Comparison of ENCODE assay signal across 27 cellular contexts in genomic region chr7:12054830-12055229, GRCh38.
"Had no signal": no experiment of that assay in that cellular context is flagged by ENCODE, and none has a peak within 500 bp of the region (broad histone marks: within the 10 kb centered on the region; RNA-seq: fewer than 3 reads in every experiment).

No MANE protein-coding gene starts in this region.

- FAIRE-seq: keratinocyte, pancreas, urothelium cell line had no signal

- ATAC-seq: left colon; left lung; lower lobe of right lung; naive thymus-derived CD8-positive, alpha-beta T cell; pancreas; right cardiac atrium; sciatic nerve; stimulated activated naive B cell treated with anti-CD40 and anti-IgM and Interleukin-4, amounts not matched to agents 10 μg/mL and 1 μg/mL and 100 μg/mL, for 72 hours; stimulated activated naive CD8-positive, alpha-beta T cell treated with anti-CD3 and anti-CD28 coated beads, Interleukin-15, Interleukin-2, amounts not matched to agents 100 U/mL and 50 U/mL, for 24 hours; upper lobe of right lung had no signal

- H3K27me3 ChIP-seq: left lung, pancreas, stomach, testis, thyroid gland, transverse colon, upper lobe of right lung had no signal

- H3K4me3 ChIP-seq: left lung, lower lobe of right lung, pancreas, prostate gland, skin epidermis, stomach, testis, thyroid gland, transverse colon, upper lobe of right lung had no signal

- DNase-seq: hippocampal formation; left colon; left lung; lower lobe of right lung; mammary epithelial cell; mesenchymal stem cell; naive thymus-derived CD8-positive, alpha-beta T cell; nucleus accumbens; pancreas; retina; right cardiac atrium; stimulated activated CD4-positive, alpha-beta T cell treated with anti-CD3 and anti-CD28 coated beads, Interleukin-12 subunit alpha, Interleukin-12 subunit beta, amount 100 ng/mL, for 4 hours; stimulated activated CD4-positive, alpha-beta T cell treated with anti-CD3 and anti-CD28 coated beads, Interleukin-15, amount 100 ng/mL, for 24 hours; stimulated activated CD4-positive, alpha-beta T cell treated with anti-CD3 and anti-CD28 coated beads, Interleukin-2, amount 100 ng/mL, for 24 hours; stimulated activated CD4-positive, alpha-beta T cell treated with anti-CD3 and anti-CD28 coated beads, Interleukin-4, amount 100 ng/mL, for 1 hour; stimulated activated naive B cell treated with anti-CD40 and anti-IgM and Interleukin-4, amounts not matched to agents 10 μg/mL and 1 μg/mL and 100 μg/mL, for 72 hours; stimulated activated naive CD8-positive, alpha-beta T cell treated with anti-CD3 and anti-CD28 coated beads, Interleukin-15, Interleukin-2, amounts not matched to agents 100 U/mL and 50 U/mL, for 24 hours; stomach; testis; thyroid gland; transverse colon; upper lobe of right lung had no signal

- H3K4me1 ChIP-seq: left lung, lower lobe of right lung, pancreas, prostate gland, stomach, testis, thyroid gland, transverse colon, upper lobe of right lung had no signal

- H3K36me3 ChIP-seq: left lung, lower lobe of right lung, pancreas, prostate gland, stomach, thyroid gland, transverse colon, upper lobe of right lung had no signal

- H3K27ac ChIP-seq: left lung, lower lobe of right lung, pancreas, prostate gland, skin epidermis, stomach, testis, thyroid gland, transverse colon, upper lobe of right lung had no signal

- H3K9me3 ChIP-seq: pancreas, prostate gland, testis, thyroid gland had no signal
